Comparison of ENCODE assay signal across 26 cellular contexts in the genomic region with DNA sequence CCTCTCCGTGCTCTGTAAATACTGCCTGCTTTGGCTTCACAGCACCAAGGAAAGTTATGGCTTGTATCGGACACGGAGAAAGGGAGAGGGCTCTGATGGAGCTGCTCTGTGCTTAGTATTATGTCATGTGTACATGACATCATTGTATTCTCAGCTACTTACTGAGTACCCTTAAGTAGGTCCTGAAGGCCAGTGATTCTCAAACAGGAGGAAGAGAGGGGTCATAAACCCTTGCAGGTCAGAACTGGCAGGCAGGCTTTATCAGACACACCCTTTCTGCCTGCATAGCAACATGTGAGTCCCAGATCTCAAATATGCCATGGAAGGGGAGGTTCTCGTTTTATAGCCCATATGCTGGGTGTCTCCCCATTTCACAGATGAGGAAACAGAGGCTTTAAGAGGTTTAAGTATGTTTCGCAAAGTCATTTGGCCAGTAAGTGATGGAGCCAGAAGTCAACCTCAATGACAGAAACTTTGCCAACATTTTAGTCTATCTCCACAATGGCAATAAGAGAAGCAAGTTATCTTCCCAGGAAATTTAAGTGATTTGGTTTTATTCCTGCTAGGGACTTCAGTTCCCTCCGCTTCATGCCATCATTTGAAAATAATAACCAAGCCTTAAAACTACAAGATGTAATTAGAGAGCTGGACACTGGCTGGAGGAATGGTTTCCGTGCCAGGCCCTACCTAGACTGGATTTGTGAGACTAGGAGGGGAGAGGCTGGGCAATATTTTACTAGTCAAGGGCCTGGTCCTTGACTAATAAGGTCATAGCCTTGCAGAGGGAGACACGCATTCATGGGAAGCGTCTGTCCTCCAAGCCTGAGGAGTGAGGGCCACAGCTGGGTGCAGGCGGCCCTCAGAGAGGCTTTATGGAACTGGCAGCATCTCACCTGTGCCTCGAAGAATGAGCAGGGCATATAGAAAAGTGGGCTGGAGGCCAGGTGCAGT.
"Had no signal": no experiment of that assay in that cellular context is flagged by ENCODE, and none has a peak within 500 bp of the region (broad histone marks: within the 10 kb centered on the region; RNA-seq: fewer than 3 reads in every experiment).

No MANE protein-coding gene starts in this region.

- H3K36me3 ChIP-seq: ascending aorta had no signal

- H3K27ac Mint-ChIP-seq: activated B cell treated with CpG ODN at 0.5 μM for 24 hours; activated CD4-positive, alpha-beta T cell treated with anti-CD3 and anti-CD28 coated beads, Interleukin-2, amount 10 ng/mL, durations not matched to agents 24 days and 14 days; activated CD8-positive, alpha-beta memory T cell treated with anti-CD3 and anti-CD28 coated beads, Interleukin-2, amount 10 ng/mL, durations not matched to agents 7 days and 5 days; activated naive CD8-positive, alpha-beta T cell treated with anti-CD3 and anti-CD28 coated beads, Interleukin-2, amount 50 U/mL, for 24 hours; activated T-cell treated with anti-CD3 and anti-CD28 coated beads, Interleukin-2, amount 50 U/mL, for 24 hours; activated T-helper 1 cell treated with anti-CD3 and anti-CD28 coated beads, Interleukin-12 subunit alpha, Interleukin-12 subunit beta, Interleukin-2, Interleukin-4 antibody, amounts not matched to agents 30 ng/mL and 10 ng/mL and 1 ng/mL, durations not matched to agents 14 hours and 24 hours and 36 hours had no signal

- DNase-seq: activated B cell treated with CpG ODN at 0.5 μM for 24 hours; activated CD4-positive, alpha-beta T cell treated with anti-CD3 and anti-CD28 coated beads for 1 hour; activated CD4-positive, alpha-beta T cell treated with anti-CD3 and anti-CD28 coated beads, Interleukin-2, amount 10 ng/mL, durations not matched to agents 24 days and 14 days; activated CD4-positive, alpha-beta T cell treated with anti-CD3 and anti-CD28 coated beads, Interleukin-2, amount 50 U/mL, for 48 hours; activated CD8-positive, alpha-beta memory T cell treated with anti-CD3 and anti-CD28 coated beads, Interleukin-2, amount 10 ng/mL, durations not matched to agents 7 days and 5 days; activated effector memory CD4-positive, alpha-beta T cell treated with Interleukin-2 at 50 U/mL for 16 hours; activated naive CD4-positive, alpha-beta T cell; activated naive CD8-positive, alpha-beta T cell treated with anti-CD3 and anti-CD28 coated beads, Interleukin-2, amount 50 U/mL, for 24 hours; activated T-cell treated with anti-CD3 and anti-CD28 coated beads, Interleukin-2, amount 50 U/mL, for 24 hours; amniotic stem cell; body of pancreas; Karpas-422; NCI-H1105 treated with DMSO at 0.1 percent for 48 hours; NCI-H1436 treated with DMSO at 0.1 percent for 48 hours; NCI-H187; NCI-H2107; NCI-H345; NCI-H510A; NCI-H526 treated with DMSO at 0.1 percent for 48 hours; NCI-H82; SIG-M5; T-helper 2 cell; T1000 had no signal

- H3K27me3 ChIP-seq: ascending aorta, body of pancreas had no signal

- H3K4me1 Mint-ChIP-seq: activated CD4-positive, alpha-beta T cell treated with anti-CD3 and anti-CD28 coated beads, Interleukin-2, amount 10 ng/mL, durations not matched to agents 24 days and 14 days had no signal

- H3K4me1 ChIP-seq: ascending aorta, body of pancreas had no signal

- H3K4me3 ChIP-seq: ascending aorta, body of pancreas had no signal

- H3K27me3 Mint-ChIP-seq: activated B cell treated with CpG ODN at 0.5 μM for 24 hours; activated CD4-positive, alpha-beta T cell treated with anti-CD3 and anti-CD28 coated beads, Interleukin-2, amount 10 ng/mL, durations not matched to agents 24 days and 14 days; activated CD8-positive, alpha-beta memory T cell treated with anti-CD3 and anti-CD28 coated beads, Interleukin-2, amount 10 ng/mL, durations not matched to agents 7 days and 5 days; activated naive CD8-positive, alpha-beta T cell treated with anti-CD3 and anti-CD28 coated beads, Interleukin-2, amount 50 U/mL, for 24 hours; activated T-cell treated with anti-CD3 and anti-CD28 coated beads, Interleukin-2, amount 50 U/mL, for 24 hours had no signal

- H3K9me3 ChIP-seq: body of pancreas had no signal

- H3K4me3 Mint-ChIP-seq: activated B cell treated with CpG ODN at 0.5 μM for 24 hours; activated CD4-positive, alpha-beta T cell treated with anti-CD3 and anti-CD28 coated beads, Interleukin-2, amount 10 ng/mL, durations not matched to agents 24 days and 14 days; activated CD8-positive, alpha-beta memory T cell treated with anti-CD3 and anti-CD28 coated beads, Interleukin-2, amount 10 ng/mL, durations not matched to agents 7 days and 5 days; activated naive CD8-positive, alpha-beta T cell treated with anti-CD3 and anti-CD28 coated beads, Interleukin-2, amount 50 U/mL, for 24 hours; activated T-cell treated with anti-CD3 and anti-CD28 coated beads, Interleukin-2, amount 50 U/mL, for 24 hours; activated T-helper 1 cell treated with anti-CD3 and anti-CD28 coated beads, Interleukin-12 subunit alpha, Interleukin-12 subunit beta, Interleukin-2, Interleukin-4 antibody, amounts not matched to agents 30 ng/mL and 10 ng/mL and 1 ng/mL, durations not matched to agents 14 hours and 24 hours and 36 hours had no signal

- ATAC-seq: activated CD8-positive, alpha-beta memory T cell treated with anti-CD3 and anti-CD28 coated beads, Interleukin-2, amount 10 ng/mL, durations not matched to agents 7 days and 5 days; activated naive CD4-positive, alpha-beta T cell treated with anti-CD3 and anti-CD28 coated beads, Interleukin-2, amount 50 U/mL, for 72 hours; activated naive CD8-positive, alpha-beta T cell treated with anti-CD3 and anti-CD28 coated beads, Interleukin-2, amount 50 U/mL, for 24 hours; body of pancreas had no signal

- H3K27ac ChIP-seq: ascending aorta, body of pancreas had no signal
